ENCODE assay signal across 17 cellular contexts in the genomic region with DNA sequence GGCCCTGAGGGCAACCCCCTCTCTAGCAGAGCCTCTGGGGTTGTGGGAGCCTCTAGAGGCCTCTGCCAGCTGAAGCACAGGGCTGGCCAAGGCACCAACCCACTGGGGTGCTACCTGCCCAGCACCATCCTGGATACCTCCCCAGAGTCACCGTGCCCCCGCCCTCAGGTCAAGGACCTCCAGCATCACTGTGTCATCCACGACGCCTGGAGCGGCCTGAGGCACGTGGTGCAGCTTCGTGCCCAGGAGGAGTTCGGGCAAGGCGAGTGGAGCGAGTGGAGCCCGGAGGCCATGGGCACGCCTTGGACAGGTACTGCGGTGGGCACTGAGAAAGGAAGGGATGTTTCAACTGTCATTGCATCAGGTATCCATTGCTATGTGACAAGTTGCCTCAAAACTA.
"Had no signal": no experiment of that assay in that cellular context is flagged by ENCODE, and none has a peak within 500 bp of the region (broad histone marks: within the 10 kb centered on the region; RNA-seq: fewer than 3 reads in every experiment).

No MANE protein-coding gene starts in this region.

- H2AFZ ChIP-seq: parathyroid adenoma had no signal

- H3K9me3 ChIP-seq: colonic mucosa, heart right ventricle, testis had no signal

- ATAC-seq: activated naive CD4-positive, alpha-beta T cell treated with anti-CD3 and anti-CD28 coated beads, Interleukin-2, amount 50 U/mL, for 72 hours; heart right ventricle; left cardiac atrium; naive thymus-derived CD4-positive, alpha-beta T cell; SK-N-SH treated with all-trans-retinoic acid at 6 μM for 48 hours; stimulated activated naive CD8-positive, alpha-beta T cell treated with anti-CD3 and anti-CD28 coated beads, Interleukin-15, Interleukin-2, amounts not matched to agents 100 U/mL and 50 U/mL, for 24 hours had no signal

- H3K4me3 Mint-ChIP-seq: activated CD4-positive, alpha-beta memory T cell treated with anti-CD3 and anti-CD28 coated beads for 36 hours; naive thymus-derived CD4-positive, alpha-beta T cell had no signal

- H3K4me3 ChIP-seq: colonic mucosa, heart right ventricle, skin epidermis, testis had no signal

- H3K27me3 ChIP-seq: colonic mucosa, heart right ventricle, testis had no signal

- H3K36me3 ChIP-seq: colonic mucosa, WERI-Rb-1 had no signal

- H3K27ac Mint-ChIP-seq: activated CD4-positive, alpha-beta memory T cell treated with anti-CD3 and anti-CD28 coated beads for 36 hours; activated naive CD4-positive, alpha-beta T cell treated with anti-CD3 and anti-CD28 coated beads, Interleukin-2, amount 50 U/mL, for 72 hours had no signal

- DNase-seq: activated CD4-positive, alpha-beta memory T cell treated with anti-CD3 and anti-CD28 coated beads for 36 hours; activated effector memory CD4-positive, alpha-beta T cell treated with anti-CD3 and anti-CD28 coated beads, Interleukin-2, amount 50 U/mL, for 16 hours; activated T-cell treated with anti-CD3 and anti-CD28 coated beads, Interleukin-2, amount 50 U/mL, for 48 hours; central memory CD4-positive, alpha-beta T cell; colonic mucosa; foreskin melanocyte; heart right ventricle; left cardiac atrium; naive thymus-derived CD4-positive, alpha-beta T cell; retina; stimulated activated naive CD8-positive, alpha-beta T cell treated with anti-CD3 and anti-CD28 coated beads, Interleukin-15, Interleukin-2, amounts not matched to agents 100 U/mL and 50 U/mL, for 24 hours; testis; WERI-Rb-1 had no signal

- H3K27me3 Mint-ChIP-seq: activated CD4-positive, alpha-beta memory T cell treated with anti-CD3 and anti-CD28 coated beads for 36 hours; naive thymus-derived CD4-positive, alpha-beta T cell had no signal

- H3K27ac ChIP-seq: parathyroid adenoma, WERI-Rb-1 had no signal

- H3K4me1 ChIP-seq: parathyroid adenoma had no signal

- H3K9ac ChIP-seq: parathyroid adenoma had no signal
